Comparison of ENCODE assay signal across 8 cellular contexts in genomic region chr3:11272913-11273574, GRCh38.
DNase-seq lines count a peak whose midpoint lies in the region; ATAC-seq and TF ChIP-seq lines count a peak whose summit lies in the region.

No MANE protein-coding gene starts in this region.

- no peaks in the 10 kb centered on the region for H4K20me1 ChIP-seq in DOHH2 (ENCODE audit: control insufficient read depth, insufficient read depth, low read depth, low read length)

- H3F3A ChIP-seq in DOHH2 (ENCODE audit: control insufficient read depth, insufficient read depth): no peaks in the 10 kb centered on the region

- H3K27ac Mint-ChIP-seq in effector memory CD8-positive, alpha-beta T cell: peak overlapping the region; percentile 99

- no peak for TF ChIP-seq CTCF in DOHH2 (IDR thresholded peaks at IDR 0.05; ENCODE audit: low read depth, low read length, poor library complexity, severe bottlenecking)

- DNase-seq in NOMO-1 treated with dmso at 0.1 percent for 144 hours (lab: John Stamatoyannopoulos, UW; ENCODE audit: unreplicated experiment) (peak; percentile 32), SHP77 (lab: John Stamatoyannopoulos, UW) (no peak), cerebellar nuclear complex (lab: John Stamatoyannopoulos, UW) (no peak), OCI-M2 (lab: John Stamatoyannopoulos, UW; ENCODE audit: unreplicated experiment) (no peak)
- peak in 1 of 3 experiments; percentile 2 for DNase-seq in effector memory CD8-positive, alpha-beta T cell

- H3K9me3 ChIP-seq in DOHH2 (ENCODE audit: control insufficient read depth, insufficient read depth, low read length) (no peaks in the 10 kb centered on the region), neuron (ENCODE audit: low read length) (no peaks in the 10 kb centered on the region)

- no peaks in the 10 kb centered on the region for H3K27me3 ChIP-seq in DOHH2 (ENCODE audit: control insufficient read depth, low read length)
- no peaks in the 10 kb centered on the region for H3K27me3 ChIP-seq in neuron (ENCODE audit: insufficient read depth, low read length)

- peaks cover 20% of the 10 kb centered on the region for H3K36me3 Mint-ChIP-seq in effector memory CD8-positive, alpha-beta T cell (ENCODE audit: insufficient read depth)

- peak overlapping the region; percentile 42 for H3K27ac ChIP-seq in DOHH2 (ENCODE audit: low read depth, low read length)

- peak overlapping the region; percentile 66 for H3K4me2 ChIP-seq in DOHH2 (ENCODE audit: low read length)

- no peaks in the 10 kb centered on the region for H3K27me3 Mint-ChIP-seq in effector memory CD8-positive, alpha-beta T cell

- peaks cover 25 to 39% of the 10 kb centered on the region in 2 donors for H3K4me1 Mint-ChIP-seq in effector memory CD8-positive, alpha-beta T cell (ENCODE audit: low read depth in 2 of 2)

- H3K79me2 ChIP-seq in DOHH2 (ENCODE audit: control insufficient read depth, low read length): peaks cover 40% of the 10 kb centered on the region

- H3K9me3 Mint-ChIP-seq in effector memory CD8-positive, alpha-beta T cell: no peaks in the 10 kb centered on the region

- peaks cover 20% of the 10 kb centered on the region for H3K36me3 ChIP-seq in DOHH2 (ENCODE audit: control insufficient read depth, low read length)
- no peaks in the 10 kb centered on the region for H3K36me3 ChIP-seq in neuron (ENCODE audit: insufficient read depth, low read length)

- H3K4me3 ChIP-seq in DOHH2 (ENCODE audit: low read length): peak overlapping the region; percentile 91
- peak overlapping the region; percentile 86 for H3K4me3 ChIP-seq in neuron (ENCODE audit: low read length)

- peak overlapping the region; percentile 94 to 97 for H3K4me3 Mint-ChIP-seq in effector memory CD8-positive, alpha-beta T cell

- H3K4me1 ChIP-seq in DOHH2 (ENCODE audit: control insufficient read depth, low read length) (peaks cover 19% of the 10 kb centered on the region), neuron (ENCODE audit: insufficient read depth, low read length) (peaks cover 13% of the 10 kb centered on the region)

- no peak for ATAC-seq in effector memory CD8-positive, alpha-beta T cell (replicated peaks)
- no peak for ATAC-seq in HG03565 (IDR thresholded peaks at IDR 0.05; ENCODE audit: unreplicated experiment)

- peak overlapping the region; percentile 62 for H2AFZ ChIP-seq in neuron (ENCODE audit: low read depth, low read length)

- no peaks in the 10 kb centered on the region for H3K9me2 ChIP-seq in DOHH2 (replicated peaks; ENCODE audit: control insufficient read depth, low read length)
